1 cellular context compared by ENCODE assay signal in the genomic region with DNA sequence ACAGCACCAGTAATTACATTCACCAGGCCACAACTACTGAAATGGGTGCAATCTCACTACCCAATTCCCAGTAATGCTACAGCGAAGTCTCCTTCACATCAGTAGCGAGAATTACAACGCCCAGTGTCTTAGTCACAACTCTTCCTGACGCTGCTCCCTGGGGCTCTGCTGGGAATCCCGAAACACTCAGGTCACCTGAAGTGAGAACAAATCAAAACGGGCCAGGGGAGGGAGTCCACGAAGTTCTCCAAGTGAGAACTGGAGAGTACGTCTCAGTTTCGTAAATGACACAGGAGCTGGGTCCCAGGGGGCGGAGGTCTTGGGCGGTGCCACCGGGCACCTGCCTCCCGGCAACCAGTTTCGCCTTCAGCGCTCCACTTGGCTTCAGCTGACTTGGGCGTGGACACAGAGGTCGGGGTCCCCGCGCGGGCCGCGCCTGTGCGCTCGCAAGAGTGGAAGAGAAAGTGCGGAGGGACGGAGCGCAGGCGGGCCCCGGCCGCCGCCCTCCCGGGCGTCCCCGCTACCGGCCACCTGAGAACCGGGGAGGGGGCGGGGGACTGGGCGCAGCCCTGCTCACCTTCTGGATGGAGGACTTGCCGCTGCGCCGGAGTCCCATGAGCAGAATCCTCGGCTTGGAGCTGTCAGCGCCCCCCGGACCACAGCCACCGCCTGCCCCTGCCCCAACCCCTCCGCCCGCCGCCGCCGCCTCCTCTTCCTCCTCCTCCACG.
TF ChIP-seq lines count a peak whose summit lies in the region.

No MANE protein-coding gene starts in this region.

TF ChIP-seq in K562, 482 proteins besides CTCF, POLR2A, EP300 and RAD21 (continues in another document):
- TF ChIP-seq HDAC2 (IDR thresholded peaks at IDR 0.05) (0 out of 2 replicates have a peak, but pooled peaks have one; percentile 18), E2F6 (IDR thresholded peaks at IDR 0.05; ENCODE audit: borderline replicate concordance in 1 of 2, extremely low read depth in 1 of 2, insufficient read depth in 1 of 2, insufficient read length in 1 of 2, low read depth in 1 of 2, low read length in 1 of 2, poor library complexity in 1 of 2, severe bottlenecking in 1 of 2) (peak in 1 of 2 experiments; percentile 16), SMC3 (conservative IDR thresholded peaks at IDR 0.05; ENCODE audit: insufficient read depth, low read depth, low read length) (0 out of 2 replicates have a peak, but pooled peaks have one; percentile 4), HMGN3 (IDR thresholded peaks at IDR 0.05; ENCODE audit: borderline replicate concordance, extremely low read depth, insufficient read length, low read depth, low read length) (peak; percentile 51), HIVEP1 (CRISPR knock-in tag; IDR thresholded peaks at IDR 0.05) (0 out of 2 replicates have a peak, but pooled peaks have one; percentile 31), CREB5 (CRISPR knock-in tag; IDR thresholded peaks at IDR 0.05) (no peak), KDM5B (IDR thresholded peaks at IDR 0.05; ENCODE audit: insufficient replicate concordance, low read depth, low read length) (peak; percentile 3), HDAC1 (IDR thresholded peaks at IDR 0.05) (peak in 1 of 2 experiments; percentile 63; a peak in 1 of 4 replicates), KDM2B (CRISPR knock-in tag; IDR thresholded peaks at IDR 0.05) (peak; percentile 92; the same call in 1 of the 2 replicates), SAP30 (IDR thresholded peaks at IDR 0.05; ENCODE audit: borderline replicate concordance, insufficient read depth, low read depth, low read length, poor library complexity, severe bottlenecking) (peak; percentile 92), SMAD4 (CRISPR knock-in tag; conservative IDR thresholded peaks at IDR 0.05) (peak; percentile 6), CHD1 (IDR thresholded peaks at IDR 0.05; ENCODE audit: low read length) (peak; percentile 58), UBTF (IDR thresholded peaks at IDR 0.05; ENCODE audit: borderline replicate concordance in 1 of 2, low read depth in 2 of 2, low read length in 2 of 2) (peak in 1 of 2 experiments; percentile 61; a peak in 2 of 4 replicates), TAF15 (IDR thresholded peaks at IDR 0.05; ENCODE audit: low read depth, low read length) (no peak), RBM14 (IDR thresholded peaks at IDR 0.05; ENCODE audit: borderline replicate concordance, insufficient read depth, low read depth, low read length) (0 out of 2 replicates have a peak, but pooled peaks have one; percentile 49), ZNF12 (CRISPR knock-in tag; IDR thresholded peaks at IDR 0.05) (peak; percentile 33; the same call in 1 of the 2 replicates), TFAP4 (CRISPR knock-in tag; IDR thresholded peaks at IDR 0.05; ENCODE audit: borderline replicate concordance) (peak; percentile 55; the same call in 1 of the 2 replicates), FOXP1 (CRISPR knock-in tag; IDR thresholded peaks at IDR 0.05) (peak; percentile 24; the same call in 1 of the 2 replicates), NRF1 (conservative IDR thresholded peaks at IDR 0.05 in 1 of 2, IDR thresholded peaks at IDR 0.05 in 1 of 2) (0 out of 4 replicates have a peak, but pooled peaks have one; percentile 18 to 26), KLF6 (CRISPR knock-in tag; IDR thresholded peaks at IDR 0.05; ENCODE audit: borderline replicate concordance) (0 out of 2 replicates have a peak, but pooled peaks have one; percentile 38), NFYB (IDR thresholded peaks at IDR 0.05; ENCODE audit: extremely low read depth, insufficient read length) (no peak), RREB1 (CRISPR knock-in tag; IDR thresholded peaks at IDR 0.05) (0 out of 2 replicates have a peak, but pooled peaks have one; percentile 11), RNF2 (IDR thresholded peaks at IDR 0.05) (no peak), PHB (CRISPR knock-in tag; IDR thresholded peaks at IDR 0.05) (0 out of 2 replicates have a peak, but pooled peaks have one; percentile 67), ERF (CRISPR knock-in tag; IDR thresholded peaks at IDR 0.05) (0 out of 2 replicates have a peak, but pooled peaks have one; percentile 12)
- TF ChIP-seq, protein P1, sequence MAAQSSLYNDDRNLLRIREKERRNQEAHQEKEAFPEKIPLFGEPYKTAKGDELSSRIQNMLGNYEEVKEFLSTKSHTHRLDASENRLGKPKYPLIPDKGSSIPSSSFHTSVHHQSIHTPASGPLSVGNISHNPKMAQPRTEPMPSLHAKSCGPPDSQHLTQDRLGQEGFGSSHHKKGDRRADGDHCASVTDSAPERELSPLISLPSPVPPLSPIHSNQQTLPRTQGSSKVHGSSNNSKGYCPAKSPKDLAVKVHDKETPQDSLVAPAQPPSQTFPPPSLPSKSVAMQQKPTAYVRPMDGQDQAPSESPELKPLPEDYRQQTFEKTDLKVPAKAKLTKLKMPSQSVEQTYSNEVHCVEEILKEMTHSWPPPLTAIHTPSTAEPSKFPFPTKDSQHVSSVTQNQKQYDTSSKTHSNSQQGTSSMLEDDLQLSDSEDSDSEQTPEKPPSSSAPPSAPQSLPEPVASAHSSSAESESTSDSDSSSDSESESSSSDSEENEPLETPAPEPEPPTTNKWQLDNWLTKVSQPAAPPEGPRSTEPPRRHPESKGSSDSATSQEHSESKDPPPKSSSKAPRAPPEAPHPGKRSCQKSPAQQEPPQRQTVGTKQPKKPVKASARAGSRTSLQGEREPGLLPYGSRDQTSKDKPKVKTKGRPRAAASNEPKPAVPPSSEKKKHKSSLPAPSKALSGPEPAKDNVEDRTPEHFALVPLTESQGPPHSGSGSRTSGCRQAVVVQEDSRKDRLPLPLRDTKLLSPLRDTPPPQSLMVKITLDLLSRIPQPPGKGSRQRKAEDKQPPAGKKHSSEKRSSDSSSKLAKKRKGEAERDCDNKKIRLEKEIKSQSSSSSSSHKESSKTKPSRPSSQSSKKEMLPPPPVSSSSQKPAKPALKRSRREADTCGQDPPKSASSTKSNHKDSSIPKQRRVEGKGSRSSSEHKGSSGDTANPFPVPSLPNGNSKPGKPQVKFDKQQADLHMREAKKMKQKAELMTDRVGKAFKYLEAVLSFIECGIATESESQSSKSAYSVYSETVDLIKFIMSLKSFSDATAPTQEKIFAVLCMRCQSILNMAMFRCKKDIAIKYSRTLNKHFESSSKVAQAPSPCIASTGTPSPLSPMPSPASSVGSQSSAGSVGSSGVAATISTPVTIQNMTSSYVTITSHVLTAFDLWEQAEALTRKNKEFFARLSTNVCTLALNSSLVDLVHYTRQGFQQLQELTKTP (IDR thresholded peaks at IDR 0.05; ENCODE audit: low read depth in 1 of 2, partially characterized antibody in 2 of 2), result no peak
- TF ChIP-seq, protein P2, sequence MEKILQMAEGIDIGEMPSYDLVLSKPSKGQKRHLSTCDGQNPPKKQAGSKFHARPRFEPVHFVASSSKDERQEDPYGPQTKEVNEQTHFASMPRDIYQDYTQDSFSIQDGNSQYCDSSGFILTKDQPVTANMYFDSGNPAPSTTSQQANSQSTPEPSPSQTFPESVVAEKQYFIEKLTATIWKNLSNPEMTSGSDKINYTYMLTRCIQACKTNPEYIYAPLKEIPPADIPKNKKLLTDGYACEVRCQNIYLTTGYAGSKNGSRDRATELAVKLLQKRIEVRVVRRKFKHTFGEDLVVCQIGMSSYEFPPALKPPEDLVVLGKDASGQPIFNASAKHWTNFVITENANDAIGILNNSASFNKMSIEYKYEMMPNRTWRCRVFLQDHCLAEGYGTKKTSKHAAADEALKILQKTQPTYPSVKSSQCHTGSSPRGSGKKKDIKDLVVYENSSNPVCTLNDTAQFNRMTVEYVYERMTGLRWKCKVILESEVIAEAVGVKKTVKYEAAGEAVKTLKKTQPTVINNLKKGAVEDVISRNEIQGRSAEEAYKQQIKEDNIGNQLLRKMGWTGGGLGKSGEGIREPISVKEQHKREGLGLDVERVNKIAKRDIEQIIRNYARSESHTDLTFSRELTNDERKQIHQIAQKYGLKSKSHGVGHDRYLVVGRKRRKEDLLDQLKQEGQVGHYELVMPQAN (IDR thresholded peaks at IDR 0.05; ENCODE audit: borderline replicate concordance), result peak; percentile 28; the same call in 1 of the 2 replicates
- TF ChIP-seq, protein P3, sequence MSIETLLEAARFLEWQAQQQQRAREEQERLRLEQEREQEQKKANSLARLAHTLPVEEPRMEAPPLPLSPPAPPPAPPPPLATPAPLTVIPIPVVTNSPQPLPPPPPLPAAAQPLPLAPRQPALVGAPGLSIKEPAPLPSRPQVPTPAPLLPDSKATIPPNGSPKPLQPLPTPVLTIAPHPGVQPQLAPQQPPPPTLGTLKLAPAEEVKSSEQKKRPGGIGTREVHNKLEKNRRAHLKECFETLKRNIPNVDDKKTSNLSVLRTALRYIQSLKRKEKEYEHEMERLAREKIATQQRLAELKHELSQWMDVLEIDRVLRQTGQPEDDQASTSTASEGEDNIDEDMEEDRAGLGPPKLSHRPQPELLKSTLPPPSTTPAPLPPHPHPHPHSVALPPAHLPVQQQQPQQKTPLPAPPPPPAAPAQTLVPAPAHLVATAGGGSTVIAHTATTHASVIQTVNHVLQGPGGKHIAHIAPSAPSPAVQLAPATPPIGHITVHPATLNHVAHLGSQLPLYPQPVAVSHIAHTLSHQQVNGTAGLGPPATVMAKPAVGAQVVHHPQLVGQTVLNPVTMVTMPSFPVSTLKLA (conservative IDR thresholded peaks at IDR 0.05), result peak in 1 of 2 experiments; percentile 11; a peak in 1 of 4 replicates
